In the genomic region with DNA sequence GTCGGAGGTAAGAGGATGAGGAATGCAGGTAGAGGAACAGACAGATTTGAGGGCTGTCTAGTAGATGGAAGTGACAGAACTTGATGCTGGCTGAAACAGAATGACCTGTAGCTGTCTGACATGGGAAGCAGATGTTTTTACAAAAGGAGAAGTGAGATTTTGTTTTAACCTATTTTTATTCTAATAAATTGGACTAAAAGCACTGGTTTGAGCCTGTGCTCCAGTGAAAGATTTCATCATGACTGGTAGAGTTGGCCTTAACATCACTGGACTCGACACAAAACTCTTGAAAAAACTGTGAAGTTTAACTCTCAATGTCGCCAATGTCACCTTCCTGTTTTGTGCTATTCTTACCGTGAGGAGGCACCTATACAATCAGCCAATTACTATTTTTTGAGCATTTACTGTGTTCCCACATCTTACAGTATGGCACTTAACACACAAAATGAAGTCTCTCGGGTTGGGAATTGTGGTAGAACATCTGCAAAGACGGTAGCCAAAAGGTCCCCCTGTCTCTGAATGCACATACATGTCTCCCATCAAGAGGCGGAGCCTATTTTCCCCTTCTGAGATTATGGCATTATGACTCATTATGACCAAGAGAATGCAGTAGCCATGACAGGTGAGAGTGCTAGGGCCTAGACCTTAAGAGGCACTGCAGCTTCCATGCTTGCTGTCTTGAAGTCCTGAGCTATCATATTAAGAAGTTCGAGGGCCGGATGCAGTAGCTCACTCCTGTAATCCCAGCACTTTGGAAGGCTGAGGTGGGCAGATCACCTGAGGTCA, we compare ENCODE assay signal across 12 cellular contexts.
DNase-seq lines count a peak whose midpoint lies in the region; ATAC-seq lines count a peak whose summit lies in the region.
"Had no signal": no experiment of that assay in that cellular context is flagged by ENCODE, and none has a peak within 500 bp of the region (broad histone marks: within the 10 kb centered on the region; RNA-seq: fewer than 3 reads in every experiment).

No MANE protein-coding gene starts in this region.

- no peaks in the 10 kb centered on the region for H3K36me3 ChIP-seq in BLaER1 treated with 17β-estradiol and CSF1 and Interleukin-3, amounts not matched to agents 10 nM and 100 nM

- no peak overlapping the region for H3K27ac Mint-ChIP-seq in activated CD4-positive, alpha-beta memory T cell treated with anti-CD3 and anti-CD28 coated beads, Interleukin-2, amount 10 ng/mL, durations not matched to agents 7 days and 5 days
- H3K27ac Mint-ChIP-seq: activated naive CD8-positive, alpha-beta T cell treated with anti-CD3 and anti-CD28 coated beads, Interleukin-2, amount 10 ng/mL, durations not matched to agents 7 days and 5 days had no signal

- no peaks in the 10 kb centered on the region for H3K27me3 ChIP-seq in BLaER1 treated with 17β-estradiol and CSF1 and Interleukin-3, amounts not matched to agents 10 nM and 100 nM

- H3K27ac ChIP-seq in BLaER1 treated with 17β-estradiol and CSF1 and Interleukin-3, amounts not matched to agents 10 nM and 100 nM = peak overlapping the region in 8 of 11 experiments; percentile 22 to 64 (median 50); a peak in 14 of 22 replicates

- peaks cover 11 to 18% (median 15%) of the 10 kb centered on the region in 10 experiments for H3K4me1 ChIP-seq in BLaER1 treated with 17β-estradiol and CSF1 and Interleukin-3, amounts not matched to agents 10 nM and 100 nM

- ATAC-seq in GM19395 (IDR thresholded peaks at IDR 0.05; ENCODE audit: unreplicated experiment) (peak; percentile 78), HG02981 (IDR thresholded peaks at IDR 0.05; ENCODE audit: unreplicated experiment) (peak; percentile 47), HG03139 (IDR thresholded peaks at IDR 0.05; ENCODE audit: unreplicated experiment) (no peak)
- ATAC-seq: left lobe of liver had no signal

- no peak overlapping the region for H3K9ac ChIP-seq in BLaER1 treated with 17β-estradiol and CSF1 and Interleukin-3, amounts not matched to agents 10 nM and 100 nM

- no peaks in the 10 kb centered on the region for H3K9me3 ChIP-seq in BLaER1 treated with 17β-estradiol and CSF1 and Interleukin-3, amounts not matched to agents 10 nM and 100 nM (replicated peaks in 1 of 11)

- DNase-seq in RPMI7951 (ENCODE audit: low read depth) (peak; percentile 50), HUDEP-2 (lab: John Stamatoyannopoulos, UW; ENCODE audit: unreplicated experiment in 76 of 76) (no peak), NCI-H345 treated with DMSO at 0.1 percent for 48 hours (lab: John Stamatoyannopoulos, UW; ENCODE audit: unreplicated experiment) (no peak)
- DNase-seq in activated CD4-positive, alpha-beta memory T cell treated with anti-CD3 and anti-CD28 coated beads, Interleukin-2, amount 10 ng/mL, durations not matched to agents 7 days and 5 days = no peak
- DNase-seq: activated naive CD8-positive, alpha-beta T cell treated with anti-CD3 and anti-CD28 coated beads, Interleukin-2, amount 10 ng/mL, durations not matched to agents 7 days and 5 days; NCI-H69; stimulated activated naive CD4-positive, alpha-beta T cell treated with Interleukin-2 at 50 U/mL for 16 hours had no signal

- no peak overlapping the region for H3K4me3 ChIP-seq in BLaER1 treated with 17β-estradiol and CSF1 and Interleukin-3, amounts not matched to agents 10 nM and 100 nM

- no peak overlapping the region for H3K4me3 Mint-ChIP-seq in activated CD4-positive, alpha-beta memory T cell treated with anti-CD3 and anti-CD28 coated beads, Interleukin-2, amount 10 ng/mL, durations not matched to agents 7 days and 5 days
- H3K4me3 Mint-ChIP-seq: activated naive CD8-positive, alpha-beta T cell treated with anti-CD3 and anti-CD28 coated beads, Interleukin-2, amount 10 ng/mL, durations not matched to agents 7 days and 5 days had no signal

- no peaks in the 10 kb centered on the region for H3K4me1 Mint-ChIP-seq in activated CD4-positive, alpha-beta memory T cell treated with anti-CD3 and anti-CD28 coated beads, Interleukin-2, amount 10 ng/mL, durations not matched to agents 7 days and 5 days
- H3K4me1 Mint-ChIP-seq: activated naive CD8-positive, alpha-beta T cell treated with anti-CD3 and anti-CD28 coated beads, Interleukin-2, amount 10 ng/mL, durations not matched to agents 7 days and 5 days had no signal

- H4K20me1 ChIP-seq in BLaER1 treated with 17β-estradiol and CSF1 and Interleukin-3, amounts not matched to agents 10 nM and 100 nM = no peaks in the 10 kb centered on the region

- no peaks in the 10 kb centered on the region for H3K36me3 Mint-ChIP-seq in activated CD4-positive, alpha-beta memory T cell treated with anti-CD3 and anti-CD28 coated beads, Interleukin-2, amount 10 ng/mL, durations not matched to agents 7 days and 5 days (ENCODE audit: low read depth)
- H3K36me3 Mint-ChIP-seq: activated naive CD8-positive, alpha-beta T cell treated with anti-CD3 and anti-CD28 coated beads, Interleukin-2, amount 10 ng/mL, durations not matched to agents 7 days and 5 days had no signal

- H3K4me2 ChIP-seq in BLaER1 treated with 17β-estradiol and CSF1 and Interleukin-3, amounts not matched to agents 10 nM and 100 nM = peak overlapping the region; percentile 18 to 74 (median 54); a peak in 20 of 22 replicates

- no peaks in the 10 kb centered on the region for H3K9me3 Mint-ChIP-seq in activated CD4-positive, alpha-beta memory T cell treated with anti-CD3 and anti-CD28 coated beads, Interleukin-2, amount 10 ng/mL, durations not matched to agents 7 days and 5 days

- CTCF ChIA-PET in activated CD4-positive, alpha-beta memory T cell treated with anti-CD3 and anti-CD28 coated beads, Interleukin-2, amount 10 ng/mL, durations not matched to agents 7 days and 5 days (lab: Charles Lee) = no interaction called here

- POLR2A ChIA-PET in activated CD4-positive, alpha-beta memory T cell treated with anti-CD3 and anti-CD28 coated beads, Interleukin-2, amount 10 ng/mL, durations not matched to agents 7 days and 5 days (lab: Charles Lee) = no interaction called here

- H3K27me3 Mint-ChIP-seq in activated CD4-positive, alpha-beta memory T cell treated with anti-CD3 and anti-CD28 coated beads, Interleukin-2, amount 10 ng/mL, durations not matched to agents 7 days and 5 days = peaks cover 18% of the 10 kb centered on the region
